24 cellular contexts compared by ENCODE assay signal in genomic region chr11:99461913-99462312, GRCh38.
"Had no signal": no experiment of that assay in that cellular context is flagged by ENCODE, and none has a peak within 500 bp of the region (broad histone marks: within the 10 kb centered on the region; RNA-seq: fewer than 3 reads in every experiment).

No MANE protein-coding gene starts in this region.

- H3K27me3 ChIP-seq: colonic mucosa, dorsolateral prefrontal cortex, esophagus muscularis mucosa, esophagus squamous epithelium, foreskin keratinocyte, gastrocnemius medialis, gastroesophageal sphincter, heart left ventricle, heart right ventricle had no signal

- ATAC-seq: effector memory CD8-positive, alpha-beta T cell; esophagus mucosa; foreskin keratinocyte; gastrocnemius medialis; gastroesophageal sphincter; heart left ventricle; heart right ventricle had no signal

- H3K36me3 ChIP-seq: colonic mucosa, esophagus muscularis mucosa, esophagus squamous epithelium, gastrocnemius medialis, gastroesophageal sphincter, heart left ventricle, heart right ventricle had no signal

- H3K4me1 ChIP-seq: colonic mucosa, esophagus muscularis mucosa, esophagus squamous epithelium, foreskin keratinocyte, gastrocnemius medialis, gastroesophageal sphincter, heart left ventricle, heart right ventricle had no signal

- DNase-seq: colonic mucosa; cortex of kidney; dermis blood vessel endothelial cell; dorsolateral prefrontal cortex; effector CD4-positive, alpha-beta T cell; effector CD8-positive, alpha-beta T cell; effector memory CD4-positive, alpha-beta T cell; effector memory CD8-positive, alpha-beta T cell; endodermal cell; erythroblast; esophagus squamous epithelium; foreskin fibroblast; foreskin keratinocyte; foreskin melanocyte; gastrocnemius medialis; glutamatergic neuron; head of caudate nucleus; heart left ventricle; heart right ventricle had no signal

- H3K9me3 ChIP-seq: colonic mucosa, esophagus muscularis mucosa, esophagus squamous epithelium, gastrocnemius medialis, gastroesophageal sphincter, heart left ventricle had no signal

- H3K4me3 ChIP-seq: colonic mucosa, coronary artery, dorsolateral prefrontal cortex, esophagus muscularis mucosa, esophagus squamous epithelium, gastrocnemius medialis, gastroesophageal sphincter, heart left ventricle, heart right ventricle had no signal

- H3K27ac ChIP-seq: colonic mucosa, coronary artery, dorsolateral prefrontal cortex, epithelial cell of prostate, esophagus muscularis mucosa, esophagus squamous epithelium, foreskin keratinocyte, gastrocnemius medialis, gastroesophageal sphincter, heart left ventricle, heart right ventricle had no signal
